In the genomic region with DNA sequence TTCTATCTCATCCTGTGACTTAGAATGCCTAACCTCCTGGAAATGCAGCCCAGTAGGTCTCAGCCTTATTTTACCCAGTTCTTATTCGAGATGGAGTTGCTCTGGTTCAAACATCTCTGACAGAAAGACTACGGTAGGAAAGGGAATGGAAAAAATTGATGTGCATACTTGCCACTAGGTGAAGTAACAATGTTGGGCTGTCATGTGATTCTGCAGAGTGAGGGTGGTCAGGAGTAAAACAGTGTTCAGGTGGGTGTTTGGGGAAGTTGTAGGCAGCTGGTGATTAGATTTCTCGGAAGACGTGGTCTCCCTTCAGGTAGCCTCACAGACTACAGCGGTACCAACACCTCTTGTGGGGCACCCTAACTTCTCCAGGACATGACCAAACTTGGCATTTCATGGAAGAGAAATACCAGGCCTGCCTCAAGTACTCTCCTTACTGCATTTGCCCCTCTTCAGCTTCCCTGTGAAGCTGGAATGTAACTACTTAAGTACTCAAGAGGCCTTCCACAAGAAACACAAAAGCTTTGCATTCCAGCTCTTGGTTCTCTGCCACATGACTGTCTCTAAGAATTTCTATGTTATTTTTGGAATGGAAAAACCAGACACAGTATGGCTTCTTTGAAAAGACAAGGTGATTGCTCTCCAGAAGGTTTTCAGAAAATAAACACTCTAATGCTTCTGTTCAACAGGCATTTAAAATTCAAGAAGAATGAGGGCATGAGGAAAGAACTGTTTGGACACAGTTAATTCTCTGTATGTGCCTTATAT, we compare ENCODE assay signal across 13 cellular contexts. TPM values are rescaled to one million over a fixed set of nuclear protein-coding genes. Genes with fewer than 3 reads are reported as not detected.
DNase-seq lines count a peak whose midpoint lies in the region; ATAC-seq and TF ChIP-seq lines count a peak whose summit lies in the region.
"Had no signal": no experiment of that assay in that cellular context is flagged by ENCODE, and none has a peak within 500 bp of the region (broad histone marks: within the 10 kb centered on the region; RNA-seq: fewer than 3 reads in every experiment).

No MANE protein-coding gene starts in this region.

- no peaks in the 10 kb centered on the region for H3K27me3 Mint-ChIP-seq in mesothelial cell of epicardium (ENCODE audit: low read depth)
- peaks cover 19% of the 10 kb centered on the region for H3K27me3 Mint-ChIP-seq in activated T-cell treated with anti-CD3 and anti-CD28 coated beads, Interleukin-2, amount 50 U/mL, for 24 hours

- H3K4me3 Mint-ChIP-seq in mesothelial cell of epicardium = no peak overlapping the region
- H3K4me3 Mint-ChIP-seq in activated T-cell treated with anti-CD3 and anti-CD28 coated beads, Interleukin-2, amount 50 U/mL, for 24 hours = no peak overlapping the region
- H3K4me3 Mint-ChIP-seq: natural killer cell had no signal

- CTCF ChIA-PET in BJ (lab: Yijun Ruan, JAX) = interaction anchor here (0.6 kb wide), 1 partner anchor 273 kb away, joined by 3 read pairs; no protein-coding TSS in a partner anchor

- intact Hi-C loops in prostate gland (cut with DNase I) = no loop called here
- intact Hi-C loops in left colon (cut with DNase I, micrococcal nuclease) = no loop called here

- no peaks in the 10 kb centered on the region for H3K9me3 ChIP-seq in prostate gland

- ATAC-seq in left colon = no peak
- ATAC-seq: activated naive CD4-positive, alpha-beta T cell treated with anti-CD3 and anti-CD28 coated beads, Interleukin-2, amount 50 U/mL, for 72 hours; natural killer cell had no signal

- no peaks in the 10 kb centered on the region for H3K36me3 ChIP-seq in BJ (ENCODE audit: control insufficient read depth, insufficient read depth, low read length)
- H3K36me3 ChIP-seq in prostate gland = no peaks in the 10 kb centered on the region

- no peak for TF ChIP-seq CTCF in BJ (IDR thresholded peaks at IDR 0.05; ENCODE audit: insufficient read depth, low read depth, low read length)
- TF ChIP-seq CTCF in mesothelial cell of epicardium (IDR thresholded peaks at IDR 0.05; ENCODE audit: unreplicated experiment) = no peak
- TF ChIP-seq CTCF in prostate gland (IDR thresholded peaks at IDR 0.05) = no peak

- DNase-seq in BJ (ENCODE audit: low read depth) (peak; percentile 21), NCI-H226 (peak; percentile 14), fibroblast of the conjunctiva (ENCODE audit: low read depth) (peak; percentile 29), mesothelial cell of epicardium (ENCODE audit: low spot score in 2 of 2, unreplicated experiment in 2 of 2) (no peak), prostate gland (ENCODE audit: low spot score) (no peak), left colon (no peak)
- DNase-seq in activated T-cell treated with anti-CD3 and anti-CD28 coated beads, Interleukin-2, amount 50 U/mL, for 24 hours = no peak
- no peak for DNase-seq in activated CD4-positive, CD25-positive, alpha-beta regulatory T cell treated with anti-CD3 and anti-CD28 coated beads, Interleukin-2, amount 50 U/mL, for 72 hours
- DNase-seq: activated CD4-positive, alpha-beta T cell treated with anti-CD3 and anti-CD28 coated beads for 48 hours; COR-L47; natural killer cell had no signal

- POLR2A ChIA-PET in BJ (lab: Charles Lee) = no interaction called here

- peaks cover 13% of the 10 kb centered on the region for H3K4me1 Mint-ChIP-seq in mesothelial cell of epicardium
- no peaks in the 10 kb centered on the region for H3K4me1 Mint-ChIP-seq in activated T-cell treated with anti-CD3 and anti-CD28 coated beads, Interleukin-2, amount 50 U/mL, for 24 hours (ENCODE audit: low read depth)
- H3K4me1 Mint-ChIP-seq: natural killer cell had no signal

- H3K27ac Mint-ChIP-seq in mesothelial cell of epicardium = peak overlapping the region; percentile 92
- H3K27ac Mint-ChIP-seq in activated T-cell treated with anti-CD3 and anti-CD28 coated beads, Interleukin-2, amount 50 U/mL, for 24 hours = no peak overlapping the region
- H3K27ac Mint-ChIP-seq: activated naive CD4-positive, alpha-beta T cell treated with anti-CD3 and anti-CD28 coated beads, Interleukin-2, amount 50 U/mL, for 72 hours; natural killer cell had no signal

- H3K27ac ChIP-seq in prostate gland = no peak overlapping the region
- H3K27ac ChIP-seq: epithelial cell of prostate had no signal

- no peak for TF ChIP-seq POLR2A in prostate gland (IDR thresholded peaks at IDR 0.05)

- no peaks in the 10 kb centered on the region for H3K36me3 Mint-ChIP-seq in mesothelial cell of epicardium
- no peaks in the 10 kb centered on the region for H3K36me3 Mint-ChIP-seq in activated T-cell treated with anti-CD3 and anti-CD28 coated beads, Interleukin-2, amount 50 U/mL, for 24 hours (ENCODE audit: low read depth)
- H3K36me3 Mint-ChIP-seq: natural killer cell had no signal

- no peaks in the 10 kb centered on the region for H3K4me1 ChIP-seq in prostate gland (replicated peaks)

- H3K4me3 ChIP-seq in BJ (ENCODE audit: low read depth, low read length) (no peak overlapping the region), prostate gland (no peak overlapping the region)

- peaks cover 21% of the 10 kb centered on the region for H3K9me3 Mint-ChIP-seq in mesothelial cell of epicardium
- peaks cover 8% of the 10 kb centered on the region for H3K9me3 Mint-ChIP-seq in activated T-cell treated with anti-CD3 and anti-CD28 coated beads, Interleukin-2, amount 50 U/mL, for 24 hours

- H3K27me3 ChIP-seq in BJ (ENCODE audit: control insufficient read depth, insufficient read depth, low read length) (0 out of 2 replicates have a peak, but pooled peaks cover 2% of the 10 kb centered on the region), prostate gland (replicated peaks; ENCODE audit: insufficient read depth) (no peaks in the 10 kb centered on the region)

- WGBS in prostate gland = 82% methylated on average over 5 of the region's 5 CpGs

RNA-seq across cellular contexts. Expression of a gene that starts 17.4 kb away (rescaled TPM):
- 0.02 and 0.07 TPM in 2 replicates for polyA plus RNA-seq in BJ (2011; rRNA removed)
- polyA minus RNA-seq in BJ (2011; rRNA and poly(A)+ RNA removed) = not detected in 2 replicates
- total RNA-seq in mesothelial cell of epicardium (2.3 to 2.6 TPM (median 2.3 TPM) in 3 replicates), prostate gland (10 to 100 TPM; 10.2 to 32.8 TPM), left colon (1 to 10 TPM; 1.8 to 6.2 TPM)
- total RNA-seq: activated naive CD4-positive, alpha-beta T cell treated with anti-CD3 and anti-CD28 coated beads, Interleukin-2, amount 50 U/mL, for 72 hours; natural killer cell had no signal

Comparison
In these comparisons a context has a peak if more than half of its experiments do, and no peak if none do; other contexts are left out.
1. DNase-seq: peak in BJ (single experiment), NCI-H226 (single experiment) and fibroblast of the conjunctiva (single experiment); none in mesothelial cell of epicardium (0 of 2), activated T-cell treated with anti-CD3 and anti-CD28 coated beads, Interleukin-2, amount 50 U/mL, for 24 hours (single experiment), prostate gland (single experiment), activated CD4-positive, CD25-positive, alpha-beta regulatory T cell treated with anti-CD3 and anti-CD28 coated beads, Interleukin-2, amount 50 U/mL, for 72 hours (single experiment) and left colon (0 of 2).